In genomic region chr5:56818409-56819026, GRCh38 we compare ENCODE assay signal across 9 cellular contexts. TPM values are rescaled to one million over a fixed set of nuclear protein-coding genes. Genes with fewer than 3 reads are reported as not detected.
A peak's percentile ranks its signal among the peaks of the same experiment; 100 is the strongest.
DNase-seq lines count a peak whose midpoint lies in the region; ATAC-seq, FAIRE-seq and TF ChIP-seq lines count a peak whose summit lies in the region.
"Had no signal": no experiment of that assay in that cellular context is flagged by ENCODE, and none has a peak within 500 bp of the region (broad histone marks: within the 10 kb centered on the region; RNA-seq: fewer than 3 reads in every experiment).

No MANE protein-coding gene starts in this region.

- ATAC-seq in GM21381 (IDR thresholded peaks at IDR 0.05; ENCODE audit: unreplicated experiment) = no peak
- ATAC-seq: Right ventricle myocardium inferior had no signal

- no peak overlapping the region for H3K27ac ChIP-seq in A673 (ENCODE audit: low read depth, low read length, poor library complexity, severe bottlenecking)

- DNase-seq in A673 (ENCODE audit: low spot score) (peak; percentile 29), GM12892 (ENCODE audit: insufficient read length) (no peak), kidney tubule cell (ENCODE audit: low spot score) (peak; percentile 42), GM03348 (ENCODE audit: low spot score) (no peak), NCI-H1048 (lab: John Stamatoyannopoulos, UW) (no peak), SKM-1 treated with dmso at 0.1 percent for 144 hours (lab: John Stamatoyannopoulos, UW; ENCODE audit: unreplicated experiment) (no peak)

- intact Hi-C loops in A673 (cut with micrococcal nuclease; ENCODE audit: unreplicated experiment) = no loop called here

- H3K4me3 ChIP-seq in A673 (ENCODE audit: low read depth, low read length, poor library complexity, severe bottlenecking) = peak overlapping the region; percentile 20

- H3K4me1 ChIP-seq in A673 (ENCODE audit: insufficient read depth, low read length, poor library complexity, severe bottlenecking) = peaks cover 15% of the 10 kb centered on the region

- H3K9me3 ChIP-seq in A673 (ENCODE audit: low read depth, low read length, poor library complexity, severe bottlenecking) = no peaks in the 10 kb centered on the region

- H3K27me3 Mint-ChIP-seq in activated naive CD8-positive, alpha-beta T cell = no peaks in the 10 kb centered on the region

- H3K27ac Mint-ChIP-seq in activated naive CD8-positive, alpha-beta T cell = peak overlapping the region; percentile 77

- H3K4me3 Mint-ChIP-seq in activated naive CD8-positive, alpha-beta T cell = peak overlapping the region; percentile 73

- no peaks in the 10 kb centered on the region for H3K9me3 Mint-ChIP-seq in activated naive CD8-positive, alpha-beta T cell (ENCODE audit: low read depth)

- peak; percentile 47; the same call in 1 of the 2 replicates for TF ChIP-seq CTCF in A673 (conservative IDR thresholded peaks at IDR 0.05; ENCODE audit: low read depth, low read length)

- FAIRE-seq in GM12892 (lab: Jason Lieb, UNC) = peak; percentile 69

- no peaks in the 10 kb centered on the region for H3K27me3 ChIP-seq in A673 (replicated peaks; ENCODE audit: insufficient read depth, low read depth, low read length, poor library complexity)

- peaks cover 4% of the 10 kb centered on the region for H3K36me3 Mint-ChIP-seq in activated naive CD8-positive, alpha-beta T cell

- CTCF ChIA-PET in A673 (lab: Charles Lee) = interaction anchor here (0.6 kb wide), 1 partner anchor 411 kb away, joined by 6 read pairs; no protein-coding TSS in a partner anchor

- H3K36me3 ChIP-seq in A673 (ENCODE audit: insufficient read depth, low read length, poor library complexity, severe bottlenecking) = no peaks in the 10 kb centered on the region

- POLR2A ChIA-PET in A673 (lab: Charles Lee; ENCODE audit: low non-redundant PET) = no interaction called here

- no TSS peak for BruUV-seq in A673 (replicated peaks; lab: Mats Ljungman, UMichigan)

- H3K4me1 Mint-ChIP-seq in activated naive CD8-positive, alpha-beta T cell (ENCODE audit: low read depth) = peaks cover 64% of the 10 kb centered on the region

- no peak for TF ChIP-seq POLR2A in GM12892 (IDR thresholded peaks at IDR 0.05; ENCODE audit: low read depth, low read length)

RNA-seq across cellular contexts. Expression of gene MAP3K1, which starts 3.2 kb away (rescaled TPM):
- 6.3 and 7.2 TPM in 2 replicates for total RNA-seq in A673 (2021)
- 4.0 TPM for polyA plus RNA-seq in GM12892 (2012; ENCODE audit: missing spikeins)

Comparison
In these comparisons a context has a peak if more than half of its experiments do, and no peak if none do; other contexts are left out.
1. DNase-seq: peak in A673 (single experiment) and kidney tubule cell (single experiment); none in GM12892 (single experiment), GM03348 (single experiment), NCI-H1048 (single experiment) and SKM-1 treated with dmso at 0.1 percent for 144 hours (single experiment).